7 cellular contexts compared by ENCODE assay signal in genomic region chr11:126395784-126396183, GRCh38. TPM values are rescaled to one million over a fixed set of nuclear protein-coding genes. Genes with fewer than 3 reads are reported as not detected.
A peak's percentile ranks its signal among the peaks of the same experiment; 100 is the strongest.
DNase-seq lines count a peak whose midpoint lies in the region; ATAC-seq and TF ChIP-seq lines count a peak whose summit lies in the region.
"Not testable (repeated sequence)": the region's sequence is repeated elsewhere in the genome, so short reads cannot be mapped to it uniquely, and the experiment has no call there.

No MANE protein-coding gene starts in this region.

- intact Hi-C loops in adrenal gland (cut with DNase I); esophagus muscularis mucosa (cut with DNase I); heart left ventricle (cut with DNase I); right cardiac atrium (cut with DNase I); sigmoid colon (cut with DNase I): not testable (repeated sequence)

- not testable (repeated sequence) for TF ChIP-seq EP300 in esophagus muscularis mucosa (IDR thresholded peaks at IDR 0.05); sigmoid colon (IDR thresholded peaks at IDR 0.05); upper lobe of left lung (IDR thresholded peaks at IDR 0.05)

- H3K4me3 ChIP-seq in adrenal gland; esophagus muscularis mucosa; heart left ventricle; right cardiac atrium (ENCODE audit: low read length); sigmoid colon; upper lobe of left lung: not testable (repeated sequence)

- H3K9me3 ChIP-seq in adrenal gland (replicated peaks in 1 of 3); esophagus muscularis mucosa; heart left ventricle; right cardiac atrium (ENCODE audit: control insufficient read depth, low read length); sigmoid colon; upper lobe of left lung: not testable (repeated sequence)

- DNase-seq in adrenal gland (peak in 5 of 7 donors; percentile 63 to 90 (median 83)), heart left ventricle (peak in 3 of 5 donors; percentile 55 to 64 (median 57)), right cardiac atrium (peak; percentile 73 to 91 (median 81)), sigmoid colon (peak; percentile 92)
- DNase-seq in esophagus muscularis mucosa (ENCODE audit: extremely low spot score); nephron progenitor cell; upper lobe of left lung: not testable (repeated sequence)

- peak in 1 of 2 donors; percentile 74 for TF ChIP-seq POLR2A in adrenal gland (IDR thresholded peaks at IDR 0.05)
- not testable (repeated sequence) for TF ChIP-seq POLR2A in esophagus muscularis mucosa (IDR thresholded peaks at IDR 0.05; ENCODE audit: low read depth); heart left ventricle (IDR thresholded peaks at IDR 0.05); sigmoid colon (IDR thresholded peaks at IDR 0.05); upper lobe of left lung (IDR thresholded peaks at IDR 0.05)

- not testable (repeated sequence) for H3K27me3 ChIP-seq in adrenal gland; esophagus muscularis mucosa; heart left ventricle; right cardiac atrium (ENCODE audit: control insufficient read depth, insufficient read depth); sigmoid colon; upper lobe of left lung

- 49 to 60% (median 52%) methylated on average over 5 to 9 of the region's 13 CpGs for WGBS in adrenal gland, 4 donors
- 64% methylated on average over 5 of the region's 13 CpGs for WGBS in esophagus muscularis mucosa
- 39 to 60% (median 52%) methylated on average over 6 to 10 of the region's 13 CpGs for WGBS in heart left ventricle, 4 donors
- 46% methylated on average over 9 of the region's 13 CpGs for WGBS in right cardiac atrium
- 82 to 89% methylated on average over 10 of the region's 13 CpGs for WGBS in sigmoid colon, 2 donors
- 86 to 89% methylated on average over 6 to 10 of the region's 13 CpGs for WGBS in upper lobe of left lung, 2 donors

- peaks cover 55% of the 10 kb centered on the region for H3K4me1 Mint-ChIP-seq in nephron progenitor cell

- not testable (repeated sequence) for H3K4me3 Mint-ChIP-seq in nephron progenitor cell

- peaks cover 33% of the 10 kb centered on the region for H3K36me3 Mint-ChIP-seq in nephron progenitor cell (ENCODE audit: low read depth)

- H3K36me3 ChIP-seq in adrenal gland (replicated peaks in 1 of 2); esophagus muscularis mucosa; heart left ventricle; sigmoid colon; upper lobe of left lung: not testable (repeated sequence)

- H3K27ac ChIP-seq in adrenal gland = peak overlapping the region in 4 of 5 donors; percentile 9 to 93 (median 82)
- H3K27ac ChIP-seq in esophagus muscularis mucosa (replicated peaks in 1 of 4) = peak overlapping the region in 3 of 4 donors; percentile 47 to 63 (median 49)
- peak overlapping the region; percentile 37 to 90 (median 70) for H3K27ac ChIP-seq in heart left ventricle
- H3K27ac ChIP-seq in right cardiac atrium (ENCODE audit: low read length) = peak overlapping the region; percentile 88
- peak overlapping the region in 2 of 4 donors; percentile 35 to 55 for H3K27ac ChIP-seq in sigmoid colon
- not testable (repeated sequence) for H3K27ac ChIP-seq in upper lobe of left lung

- H3K27ac Mint-ChIP-seq in nephron progenitor cell = peak overlapping the region; percentile 36

- TF ChIP-seq CTCF in adrenal gland (IDR thresholded peaks at IDR 0.05); esophagus muscularis mucosa (IDR thresholded peaks at IDR 0.05); heart left ventricle (IDR thresholded peaks at IDR 0.05); nephron progenitor cell (IDR thresholded peaks at IDR 0.05); sigmoid colon (IDR thresholded peaks at IDR 0.05); upper lobe of left lung (IDR thresholded peaks at IDR 0.05): not testable (repeated sequence)

- peaks cover 17% of the 10 kb centered on the region for H3K9me3 Mint-ChIP-seq in nephron progenitor cell

- not testable (repeated sequence) for H3K27me3 Mint-ChIP-seq in nephron progenitor cell (ENCODE audit: low read depth, poor library complexity)

- H3K4me1 ChIP-seq in adrenal gland (replicated peaks in 1 of 2) = peaks cover 33 to 58% of the 10 kb centered on the region in 2 donors
- H3K4me1 ChIP-seq in esophagus muscularis mucosa = peaks cover 31 to 45% (median 42%) of the 10 kb centered on the region in 4 donors
- peaks cover 8 to 58% (median 38%) of the 10 kb centered on the region in 12 donors for H3K4me1 ChIP-seq in heart left ventricle
- H3K4me1 ChIP-seq in right cardiac atrium (ENCODE audit: control insufficient read depth, insufficient read depth, low read length) = peaks cover 27% of the 10 kb centered on the region
- peaks cover 0 to 26% (median 21%) of the 10 kb centered on the region in 4 donors for H3K4me1 ChIP-seq in sigmoid colon
- H3K4me1 ChIP-seq in upper lobe of left lung = peaks cover 0 to 16% (median 5%) of the 10 kb centered on the region in 4 donors

- peak in 3 of 4 donors; percentile 42 to 57 (median 56) for ATAC-seq in heart left ventricle
- ATAC-seq in right cardiac atrium = peak; percentile 54 to 67
- ATAC-seq in upper lobe of left lung (ENCODE audit: low FRiP score in 2 of 2) = peak; percentile 8 to 85

RNA-seq across cellular contexts. Expression of gene ST3GAL4, which starts 40.3 kb away (rescaled TPM):
- total RNA-seq in adrenal gland (100 to 1,000 TPM; 119 to 359 (median 144) TPM), esophagus muscularis mucosa (10 to 100 TPM; 40.0 to 52.4 (median 40.5) TPM), heart left ventricle (10 to 100 TPM; 30.6 to 88.5 (median 59.8) TPM), right cardiac atrium (10 to 100 TPM; 57.3 to 96.9 (median 65.4) TPM), sigmoid colon (10 to 100 TPM; 43.1 to 69.2 (median 45.5) TPM), upper lobe of left lung (10 to 100 TPM; 20.6 to 47.9 (median 34.0) TPM)
- polyA plus RNA-seq in adrenal gland (100 to 1,000 TPM; 210 to 265 (median 254) TPM), heart left ventricle (100 to 1,000 TPM in 1 of 2 donors, 10 to 100 TPM in 1; 66.1 to 168 TPM), right cardiac atrium (57.5 TPM), sigmoid colon (100 to 1,000 TPM; 211 to 336 (median 268) TPM)
